ENCODE assay signal across 2 cellular contexts in the genomic region with DNA sequence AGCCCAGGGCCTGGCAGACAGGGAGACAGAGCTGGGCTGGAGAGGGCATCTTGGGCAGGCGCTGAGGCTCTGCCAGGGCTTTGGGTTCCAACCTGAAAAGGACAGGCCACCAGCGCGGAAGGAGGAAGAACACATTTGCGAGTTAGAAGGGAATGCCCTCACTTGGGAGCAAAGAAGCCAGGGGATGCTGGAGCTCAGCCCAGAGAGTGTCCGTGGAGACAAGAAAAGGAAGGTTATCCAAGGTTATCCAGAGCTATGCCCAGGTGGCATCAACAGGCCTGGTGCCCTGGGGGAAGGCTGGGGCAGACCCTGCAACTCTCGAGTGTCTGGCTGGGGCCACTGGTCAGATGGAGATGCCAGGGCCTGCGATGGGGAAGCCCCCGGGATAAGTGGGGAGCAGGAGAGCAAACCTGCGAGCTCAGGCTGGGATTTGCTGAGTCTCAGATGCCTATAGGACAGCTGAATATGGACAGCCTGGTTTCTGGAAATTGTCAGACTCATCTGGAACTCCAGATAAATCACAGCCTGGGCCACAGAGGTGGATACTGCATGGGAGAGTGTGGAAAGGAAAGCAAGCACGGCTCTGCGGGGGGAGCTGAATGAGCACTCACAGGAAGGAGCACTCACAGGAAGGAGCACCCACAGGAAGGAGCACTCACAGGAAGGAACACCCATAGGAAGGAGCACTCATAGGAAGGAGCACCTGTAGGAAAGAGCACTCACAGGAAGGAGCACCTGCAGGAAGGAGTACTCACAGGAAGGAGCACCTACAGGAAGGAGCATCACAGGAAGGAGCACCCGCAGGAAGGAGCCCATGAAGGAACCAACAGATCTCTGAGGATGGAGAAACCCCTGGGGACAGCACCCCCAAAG.
A peak's percentile ranks its signal among the peaks of the same experiment; 100 is the strongest.
TF ChIP-seq lines count a peak whose summit lies in the region.

No MANE protein-coding gene starts in this region.

TF ChIP-seq in HEK293, 187 proteins besides CTCF, POLR2A, EP300 and RAD21:
- TF ChIP-seq ZNF394 (tag by site-specific recombination; IDR thresholded peaks at IDR 0.05; ENCODE audit: borderline replicate concordance) (peak; percentile 58; the same call in 1 of the 2 replicates), FEZF1 (tag by site-specific recombination; IDR thresholded peaks at IDR 0.05) (no peak)
- TF ChIP-seq, protein P1, sequence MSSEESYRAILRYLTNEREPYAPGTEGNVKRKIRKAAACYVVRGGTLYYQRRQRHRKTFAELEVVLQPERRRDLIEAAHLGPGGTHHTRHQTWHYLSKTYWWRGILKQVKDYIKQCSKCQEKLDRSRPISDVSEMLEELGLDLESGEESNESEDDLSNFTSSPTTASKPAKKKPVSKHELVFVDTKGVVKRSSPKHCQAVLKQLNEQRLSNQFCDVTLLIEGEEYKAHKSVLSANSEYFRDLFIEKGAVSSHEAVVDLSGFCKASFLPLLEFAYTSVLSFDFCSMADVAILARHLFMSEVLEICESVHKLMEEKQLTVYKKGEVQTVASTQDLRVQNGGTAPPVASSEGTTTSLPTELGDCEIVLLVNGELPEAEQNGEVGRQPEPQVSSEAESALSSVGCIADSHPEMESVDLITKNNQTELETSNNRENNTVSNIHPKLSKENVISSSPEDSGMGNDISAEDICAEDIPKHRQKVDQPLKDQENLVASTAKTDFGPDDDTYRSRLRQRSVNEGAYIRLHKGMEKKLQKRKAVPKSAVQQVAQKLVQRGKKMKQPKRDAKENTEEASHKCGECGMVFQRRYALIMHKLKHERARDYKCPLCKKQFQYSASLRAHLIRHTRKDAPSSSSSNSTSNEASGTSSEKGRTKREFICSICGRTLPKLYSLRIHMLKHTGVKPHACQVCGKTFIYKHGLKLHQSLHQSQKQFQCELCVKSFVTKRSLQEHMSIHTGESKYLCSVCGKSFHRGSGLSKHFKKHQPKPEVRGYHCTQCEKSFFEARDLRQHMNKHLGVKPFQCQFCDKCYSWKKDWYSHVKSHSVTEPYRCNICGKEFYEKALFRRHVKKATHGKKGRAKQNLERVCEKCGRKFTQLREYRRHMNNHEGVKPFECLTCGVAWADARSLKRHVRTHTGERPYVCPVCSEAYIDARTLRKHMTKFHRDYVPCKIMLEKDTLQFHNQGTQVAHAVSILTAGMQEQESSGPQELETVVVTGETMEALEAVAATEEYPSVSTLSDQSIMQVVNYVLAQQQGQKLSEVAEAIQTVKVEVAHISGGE (tag by site-specific recombination; conservative IDR thresholded peaks at IDR 0.05; ENCODE audit: low read depth), result 0 out of 2 replicates have a peak, but pooled peaks have one; percentile 34

TF ChIP-seq in IMR-90, 13 proteins besides CTCF, POLR2A, EP300 and RAD21:
- TF ChIP-seq MAZ (IDR thresholded peaks at IDR 0.05; ENCODE audit: borderline replicate concordance, low read depth, low read length), result no peak
- TF ChIP-seq RFX5 (IDR thresholded peaks at IDR 0.05; ENCODE audit: low read depth, low read length), result no peak
- TF ChIP-seq FOS (IDR thresholded peaks at IDR 0.05; ENCODE audit: low read depth, low read length), result no peak
- TF ChIP-seq, protein P2, sequence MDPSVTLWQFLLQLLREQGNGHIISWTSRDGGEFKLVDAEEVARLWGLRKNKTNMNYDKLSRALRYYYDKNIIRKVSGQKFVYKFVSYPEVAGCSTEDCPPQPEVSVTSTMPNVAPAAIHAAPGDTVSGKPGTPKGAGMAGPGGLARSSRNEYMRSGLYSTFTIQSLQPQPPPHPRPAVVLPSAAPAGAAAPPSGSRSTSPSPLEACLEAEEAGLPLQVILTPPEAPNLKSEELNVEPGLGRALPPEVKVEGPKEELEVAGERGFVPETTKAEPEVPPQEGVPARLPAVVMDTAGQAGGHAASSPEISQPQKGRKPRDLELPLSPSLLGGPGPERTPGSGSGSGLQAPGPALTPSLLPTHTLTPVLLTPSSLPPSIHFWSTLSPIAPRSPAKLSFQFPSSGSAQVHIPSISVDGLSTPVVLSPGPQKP (IDR thresholded peaks at IDR 0.05; ENCODE audit: borderline replicate concordance, low read depth, low read length), result no peak
- TF ChIP-seq CHD1 (IDR thresholded peaks at IDR 0.05; ENCODE audit: low read depth, low read length), result no peak
- TF ChIP-seq, protein P3, sequence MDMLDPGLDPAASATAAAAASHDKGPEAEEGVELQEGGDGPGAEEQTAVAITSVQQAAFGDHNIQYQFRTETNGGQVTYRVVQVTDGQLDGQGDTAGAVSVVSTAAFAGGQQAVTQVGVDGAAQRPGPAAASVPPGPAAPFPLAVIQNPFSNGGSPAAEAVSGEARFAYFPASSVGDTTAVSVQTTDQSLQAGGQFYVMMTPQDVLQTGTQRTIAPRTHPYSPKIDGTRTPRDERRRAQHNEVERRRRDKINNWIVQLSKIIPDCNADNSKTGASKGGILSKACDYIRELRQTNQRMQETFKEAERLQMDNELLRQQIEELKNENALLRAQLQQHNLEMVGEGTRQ (IDR thresholded peaks at IDR 0.05; ENCODE audit: low read depth, low read length), result no peak
- TF ChIP-seq MXI1 (IDR thresholded peaks at IDR 0.05; ENCODE audit: borderline replicate concordance, low read depth, low read length), result no peak
- TF ChIP-seq CEBPB (IDR thresholded peaks at IDR 0.05; ENCODE audit: low read depth, low read length), result no peak
- no peak for TF ChIP-seq MAFK (IDR thresholded peaks at IDR 0.05; ENCODE audit: low read depth, low read length)
- TF ChIP-seq RCOR1 (IDR thresholded peaks at IDR 0.05; ENCODE audit: insufficient replicate concordance, low read length), result no peak
- TF ChIP-seq BHLHE40 (IDR thresholded peaks at IDR 0.05; ENCODE audit: low read depth, low read length), result no peak
- no peak for TF ChIP-seq NFE2L2 (IDR thresholded peaks at IDR 0.05; ENCODE audit: low read depth, low read length)
- TF ChIP-seq SMC3 (IDR thresholded peaks at IDR 0.05; ENCODE audit: low read depth, low read length), result no peak
TF ChIP-seq in IMR-90: peak in this region for 0.
